Comparison of ENCODE assay signal across 10 cellular contexts in genomic region chr9:93826905-93827544, GRCh38.
DNase-seq lines count a peak whose midpoint lies in the region; ATAC-seq and TF ChIP-seq lines count a peak whose summit lies in the region.
"Had no signal": no experiment of that assay in that cellular context is flagged by ENCODE, and none has a peak within 500 bp of the region (broad histone marks: within the 10 kb centered on the region; RNA-seq: fewer than 3 reads in every experiment).

No MANE protein-coding gene starts in this region.

- no peak overlapping the region for H3K9ac ChIP-seq in mammary epithelial cell (ENCODE audit: insufficient read depth, low read length)

- dilution Hi-C loops in mammary epithelial cell (cut with HindIII; ENCODE audit: low sequenced_read_pairs) = no loop called here

- no peaks in the 10 kb centered on the region for H4K20me1 ChIP-seq in mammary epithelial cell (ENCODE audit: insufficient read depth, low read length)

- H3K36me3 Mint-ChIP-seq in activated CD8-positive, alpha-beta T cell treated with anti-CD3 and anti-CD28 coated beads for 36 hours (ENCODE audit: low read depth) = no peaks in the 10 kb centered on the region
- H3K36me3 Mint-ChIP-seq in nephron progenitor cell (ENCODE audit: low read depth) = no peaks in the 10 kb centered on the region

- H3K4me1 Mint-ChIP-seq in activated CD8-positive, alpha-beta T cell treated with anti-CD3 and anti-CD28 coated beads for 36 hours (ENCODE audit: low read depth) = peaks cover 7% of the 10 kb centered on the region
- peaks cover 13% of the 10 kb centered on the region for H3K4me1 Mint-ChIP-seq in nephron progenitor cell

- DNase-seq in mammary epithelial cell (no peak), breast epithelium (ENCODE audit: low spot score in 2 of 2) (no peak), iPS-NIHi7 (ENCODE audit: extremely low spot score) (peak; percentile 35), suprapubic skin (ENCODE audit: low spot score in 2 of 2) (peak; percentile 26 to 61), G401 (ENCODE audit: low spot score) (no peak), nephron progenitor cell (no peak), activated gamma-delta T cell treated with Interleukin-2 at 50 U/mL for 16 hours (no peak)
- DNase-seq in activated CD8-positive, alpha-beta T cell treated with anti-CD3 and anti-CD28 coated beads for 36 hours = no peak
- DNase-seq: cerebellar nuclear complex had no signal

- no peaks in the 10 kb centered on the region for H3K9me3 Mint-ChIP-seq in activated CD8-positive, alpha-beta T cell treated with anti-CD3 and anti-CD28 coated beads for 36 hours
- peaks cover 14% of the 10 kb centered on the region for H3K9me3 Mint-ChIP-seq in nephron progenitor cell

- H3K36me3 ChIP-seq in mammary epithelial cell (ENCODE audit: insufficient read depth, low read length) (no peaks in the 10 kb centered on the region), breast epithelium (no peaks in the 10 kb centered on the region), suprapubic skin (no peaks in the 10 kb centered on the region)
- H3K36me3 ChIP-seq: vagina had no signal

- intact Hi-C loops in mammary epithelial cell (cut with micrococcal nuclease) = loop anchor here (1.0 kb wide), 1 partner anchor 175 kb away; no protein-coding TSS in a partner anchor
- intact Hi-C loops in breast epithelium (cut with DNase I; ENCODE audit: low total_unique reads) = no loop called here
- intact Hi-C loops in activated CD8-positive, alpha-beta T cell treated with anti-CD3 and anti-CD28 coated beads for 36 hours (cut with micrococcal nuclease) = loop anchor here (2.0 kb wide), 1 partner anchor 136 kb away; no protein-coding TSS in a partner anchor

- H3K4me3 ChIP-seq in mammary epithelial cell (replicated peaks in 1 of 3; ENCODE audit: insufficient read depth in 1 of 3, low read depth in 2 of 3, low read length in 3 of 3) (no peak overlapping the region), breast epithelium (peak overlapping the region in 1 of 3 donors; percentile 57), suprapubic skin (peak overlapping the region; percentile 36)

- BruUV-seq in mammary epithelial cell (replicated peaks; lab: Mats Ljungman, UMichigan) = no TSS peak

- peak overlapping the region; percentile 34 for H2AFZ ChIP-seq in mammary epithelial cell (ENCODE audit: low read depth, low read length)

- no peaks in the 10 kb centered on the region for H3K79me2 ChIP-seq in mammary epithelial cell (ENCODE audit: insufficient read depth, low read length)

- no peak for TF ChIP-seq CTCF in mammary epithelial cell (conservative IDR thresholded peaks at IDR 0.05 in 1 of 2, IDR thresholded peaks at IDR 0.05 in 1 of 2; ENCODE audit: extremely low read depth in 1 of 2, insufficient read depth in 1 of 2, low read depth in 1 of 2, low read length in 2 of 2)
- no peak for TF ChIP-seq CTCF in breast epithelium (IDR thresholded peaks at IDR 0.05)
- no peak for TF ChIP-seq CTCF in activated CD8-positive, alpha-beta T cell treated with anti-CD3 and anti-CD28 coated beads for 36 hours (IDR thresholded peaks at IDR 0.05)
- no peak for TF ChIP-seq CTCF in suprapubic skin (IDR thresholded peaks at IDR 0.05)
- TF ChIP-seq CTCF in nephron progenitor cell (IDR thresholded peaks at IDR 0.05) = no peak

- H3K4me1 ChIP-seq in mammary epithelial cell (ENCODE audit: insufficient read depth, low read length) = no peaks in the 10 kb centered on the region
- H3K4me1 ChIP-seq in breast epithelium = no peaks in the 10 kb centered on the region
- H3K4me1 ChIP-seq in suprapubic skin = peaks cover 9% of the 10 kb centered on the region

- H3K27ac ChIP-seq in mammary epithelial cell (ENCODE audit: insufficient read depth, low read depth, low read length) (no peak overlapping the region), breast epithelium (no peak overlapping the region), suprapubic skin (no peak overlapping the region)
- H3K27ac ChIP-seq: vagina had no signal

- no peak overlapping the region for H3K4me3 Mint-ChIP-seq in activated CD8-positive, alpha-beta T cell treated with anti-CD3 and anti-CD28 coated beads for 36 hours
- H3K4me3 Mint-ChIP-seq in nephron progenitor cell = no peak overlapping the region

- no peak for TF ChIP-seq EP300 in suprapubic skin (IDR thresholded peaks at IDR 0.05)

- TF ChIP-seq POLR2A in breast epithelium (IDR thresholded peaks at IDR 0.05) (no peak), suprapubic skin (IDR thresholded peaks at IDR 0.05) (no peak)

- in situ Hi-C loops in mammary epithelial cell (cut with MboI; ENCODE audit: low sequenced_read_pairs in 2 of 2) (no loop called here), G401 (cut with HindIII; ENCODE audit: low sequenced_read_pairs) (no loop called here)

- H3K27me3 ChIP-seq in mammary epithelial cell (ENCODE audit: insufficient read depth, low read length) = no peaks in the 10 kb centered on the region
- H3K27me3 ChIP-seq in breast epithelium = peaks cover 0 to 30% of the 10 kb centered on the region in 2 donors
- H3K27me3 ChIP-seq in suprapubic skin = peaks cover 60% of the 10 kb centered on the region
- H3K27me3 ChIP-seq: vagina had no signal

- CTCF ChIA-PET in mammary epithelial cell (lab: Charles Lee; ENCODE audit: low non-redundant PET) = interaction anchor here (0.8 kb wide), 1 partner anchor 175 kb away, joined by 6 read pairs; no protein-coding TSS in a partner anchor
- CTCF ChIA-PET in activated CD8-positive, alpha-beta T cell treated with anti-CD3 and anti-CD28 coated beads for 36 hours (lab: Charles Lee) = interaction anchor here (0.7 to 2.2 kb wide), 14 partner anchors 9 to 176 kb away, joined by 3 to 14 read pairs (median 4); no protein-coding TSS in a partner anchor

- H3K4me2 ChIP-seq in mammary epithelial cell (ENCODE audit: insufficient read depth, low read depth, low read length) = no peak overlapping the region

- peak; percentile 34 for ATAC-seq in activated CD8-positive, alpha-beta T cell treated with anti-CD3 and anti-CD28 coated beads for 36 hours

- peaks cover 31% of the 10 kb centered on the region for H3K27me3 Mint-ChIP-seq in activated CD8-positive, alpha-beta T cell treated with anti-CD3 and anti-CD28 coated beads for 36 hours
- H3K27me3 Mint-ChIP-seq in nephron progenitor cell (ENCODE audit: low read depth, poor library complexity) = peaks cover 48% of the 10 kb centered on the region

- WGBS in mammary epithelial cell (ENCODE audit: low coverage, missing lambda C conversion rate) = 46% methylated on average over 8 of the region's 20 CpGs
- WGBS in suprapubic skin = 52% methylated on average over 10 of the region's 20 CpGs

- H3K27ac Mint-ChIP-seq in activated CD8-positive, alpha-beta T cell treated with anti-CD3 and anti-CD28 coated beads for 36 hours = no peak overlapping the region
- no peak overlapping the region for H3K27ac Mint-ChIP-seq in nephron progenitor cell

- POLR2A ChIA-PET in activated CD8-positive, alpha-beta T cell treated with anti-CD3 and anti-CD28 coated beads for 36 hours (lab: Charles Lee) = no interaction called here

- H3K9me3 ChIP-seq in mammary epithelial cell (replicated peaks; ENCODE audit: insufficient read depth, low read length) = no peaks in the 10 kb centered on the region
- peaks cover 11 to 19% of the 10 kb centered on the region in 2 donors for H3K9me3 ChIP-seq in breast epithelium
- H3K9me3 ChIP-seq in suprapubic skin = no peaks in the 10 kb centered on the region
- H3K9me3 ChIP-seq: vagina had no signal

Comparison
In these comparisons a context has a peak if more than half of its experiments do, and no peak if none do; other contexts are left out.
1. DNase-seq: peak in iPS-NIHi7 (single experiment) and suprapubic skin (2 of 2); none in mammary epithelial cell (single experiment), breast epithelium (0 of 2), activated CD8-positive, alpha-beta T cell treated with anti-CD3 and anti-CD28 coated beads for 36 hours (single experiment), G401 (single experiment), nephron progenitor cell (single experiment) and activated gamma-delta T cell treated with Interleukin-2 at 50 U/mL for 16 hours (single experiment).